21 cellular contexts compared by ENCODE assay signal in the genomic region with DNA sequence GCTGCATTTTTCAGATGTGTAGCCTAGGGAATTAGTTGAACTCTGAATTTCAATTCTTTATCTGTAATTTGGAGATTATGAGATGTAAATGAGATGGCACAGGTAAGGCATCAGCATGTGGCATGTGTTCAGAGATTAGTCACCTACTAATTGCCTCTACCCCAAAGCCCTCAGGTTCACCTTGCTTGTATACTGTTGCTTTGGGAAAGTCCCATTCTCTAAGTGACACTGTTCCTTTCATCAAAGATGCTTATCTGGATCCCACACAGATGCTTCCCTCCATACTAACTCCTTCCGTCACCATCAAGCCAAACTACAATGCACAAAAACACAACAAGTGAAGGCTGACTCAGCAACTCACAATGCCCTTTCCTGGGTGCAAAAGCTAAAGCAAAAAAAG.
DNase-seq lines count a peak whose midpoint lies in the region; ATAC-seq, FAIRE-seq and TF ChIP-seq lines count a peak whose summit lies in the region.
"Had no signal": no experiment of that assay in that cellular context is flagged by ENCODE, and none has a peak within 500 bp of the region (broad histone marks: within the 10 kb centered on the region; RNA-seq: fewer than 3 reads in every experiment).

No MANE protein-coding gene starts in this region.

- no peak overlapping the region for H3K4me2 ChIP-seq in A549
- no peak overlapping the region for H3K4me2 ChIP-seq in GM12878 (ENCODE audit: control insufficient read depth, insufficient read depth)
- no peak overlapping the region for H3K4me2 ChIP-seq in trophoblast cell (ENCODE audit: low read length)

- intact Hi-C loops in GM12878 (cut with micrococcal nuclease; ENCODE audit: unreplicated experiment), result no loop called here

- RAD21 ChIA-PET in GM12878 (lab: Charles Lee; ENCODE audit: unreplicated experiment), result no interaction called here

- TF ChIP-seq RAD21 in A549 (conservative IDR thresholded peaks at IDR 0.05 in 1 of 2, IDR thresholded peaks at IDR 0.05 in 1 of 2), result no peak
- TF ChIP-seq RAD21 in GM12878 (IDR thresholded peaks at IDR 0.05; ENCODE audit: insufficient read depth, low read depth, low read length), result no peak

- H2AFZ ChIP-seq in GM12878 (ENCODE audit: control insufficient read depth, low read depth, low read length) (no peak overlapping the region), trophoblast cell (ENCODE audit: insufficient read depth, low read length, poor library complexity) (no peak overlapping the region)

- no peak for DNase-seq in A549 (ENCODE audit: low read depth in 1 of 2, low spot score in 1 of 2)
- peak; percentile 14 for DNase-seq in M059J (ENCODE audit: low read depth)
- no peak for DNase-seq in GM12878 (ENCODE audit: low read depth, low spot score)
- DNase-seq in trophoblast cell, result peak; percentile 22 to 67
- DNase-seq in GM10266 (ENCODE audit: extremely low spot score), result no peak
- no peak for DNase-seq in mucosa of gallbladder (ENCODE audit: low spot score)
- no peak for DNase-seq in medulla oblongata (ENCODE audit: extremely low spot score)
- DNase-seq: ACHN; BE2C; C1 segment of cervical spinal cord; CD4-positive, CD25-positive, alpha-beta regulatory T cell; CD8-positive, alpha-beta memory T cell; COR-L47; GOT3; H7; HFFc6; IMR-90 had no signal

- FAIRE-seq in A549 (lab: Jason Lieb, UNC) (no peak), GM12878 (lab: Jason Lieb, UNC) (no peak)
- FAIRE-seq: D721Med, G401.6 had no signal

- SMC1A ChIA-PET in GM12878 (lab: Charles Lee; ENCODE audit: uncharacterized antibody, unreplicated experiment), result no interaction called here

- no peak overlapping the region for H2BK12ac ChIP-seq in trophoblast cell (ENCODE audit: low read length)

- no TSS peak for BruUV-seq in GM12878 (replicated peaks; lab: Mats Ljungman, UMichigan)

- H3K18ac ChIP-seq in trophoblast cell (ENCODE audit: low read length), result no peak overlapping the region

- TF ChIP-seq CTCF in A549 (IDR thresholded peaks at IDR 0.05) (no peak), GM12878 (IDR thresholded peaks at IDR 0.05 in 2 of 3, conservative IDR thresholded peaks at IDR 0.05 in 1 of 3; ENCODE audit: control insufficient read depth in 2 of 3, extremely low read depth in 1 of 3, insufficient read depth in 1 of 3, low read depth in 3 of 3, low read length in 3 of 3) (no peak), GM10266 (IDR thresholded peaks at IDR 0.05; ENCODE audit: control insufficient read depth, insufficient read depth, low read depth, missing control alignments) (no peak)

- TF ChIP-seq EP300 in A549 (IDR thresholded peaks at IDR 0.05) (no peak), GM12878 (IDR thresholded peaks at IDR 0.05; ENCODE audit: borderline replicate concordance in 1 of 2, control insufficient read depth in 1 of 2, low read depth in 2 of 2, low read length in 2 of 2) (no peak)

- no peak overlapping the region for H2AK5ac ChIP-seq in trophoblast cell (ENCODE audit: low read length)

- 21% methylated on average over 1 of the region's 1 CpG for WGBS in A549 (ENCODE audit: missing lambda C conversion rate)
- 0% methylated on average over 1 of the region's 1 CpG for WGBS in GM12878 (ENCODE audit: insufficient coverage, insufficient replicate concordance, low lambda C conversion rate, missing lambda C conversion rate)
- no CpG with 5 or more reads among the region's 1 CpG for WGBS in trophoblast cell (ENCODE audit: extremely low coverage, insufficient coverage, insufficient read length)

- H3K14ac ChIP-seq in trophoblast cell (ENCODE audit: low read length), result no peak overlapping the region

- no peak overlapping the region for H2BK5ac ChIP-seq in trophoblast cell (ENCODE audit: low read depth, low read length, poor library complexity)

- H3K36me3 ChIP-seq in GM12878 (ENCODE audit: control insufficient read depth in 2 of 2, insufficient read depth in 2 of 2, low read length in 1 of 2) (no peaks in the 10 kb centered on the region), trophoblast cell (ENCODE audit: control insufficient read depth in 1 of 2, insufficient read depth in 2 of 2, low read length in 2 of 2) (no peaks in the 10 kb centered on the region)
- H3K36me3 ChIP-seq: BE2C had no signal

- no peaks in the 10 kb centered on the region for H3K79me1 ChIP-seq in trophoblast cell (ENCODE audit: low read length)

- in situ Hi-C loops in GM12878 (cut with MboI), result no loop called here

- no peak overlapping the region for H3K4ac ChIP-seq in trophoblast cell (ENCODE audit: low read depth, low read length)

- no peak overlapping the region for H4K8ac ChIP-seq in trophoblast cell (ENCODE audit: low read depth, low read length)

- CTCF ChIA-PET in A549 (lab: Yijun Ruan, JAX) (no interaction called here), GM12878 (lab: Yijun Ruan, JAX) (no interaction called here)

- TF ChIP-seq POLR2A in A549 (IDR thresholded peaks at IDR 0.05; ENCODE audit: low read length) (no peak), GM12878 (IDR thresholded peaks at IDR 0.05; ENCODE audit: low read depth, low read length) (no peak)

- no peak overlapping the region for H3K9ac ChIP-seq in GM12878 (ENCODE audit: control insufficient read depth, insufficient read depth, low read length)
- no peak overlapping the region for H3K9ac ChIP-seq in trophoblast cell (ENCODE audit: low read length)

- no peaks in the 10 kb centered on the region for H3K27me3 ChIP-seq in GM12878 (replicated peaks in 1 of 2; ENCODE audit: control insufficient read depth in 2 of 2, insufficient read depth in 2 of 2, low read length in 1 of 2)
- no peaks in the 10 kb centered on the region for H3K27me3 ChIP-seq in trophoblast cell (ENCODE audit: insufficient read depth, low read length)

- no peaks in the 10 kb centered on the region for H3K79me2 ChIP-seq in GM12878 (ENCODE audit: control insufficient read depth, insufficient read depth, low read length)
- H3K79me2 ChIP-seq in trophoblast cell (ENCODE audit: control insufficient read depth, insufficient read depth, low read length, poor library complexity), result no peaks in the 10 kb centered on the region

- no peak overlapping the region for H4K91ac ChIP-seq in trophoblast cell (ENCODE audit: low read depth, low read length)

- no peak overlapping the region for H4K12ac ChIP-seq in trophoblast cell (ENCODE audit: low read depth, low read length)

- ATAC-seq in A549, result no peak
- ATAC-seq in GM12878, result peak; percentile 51
- ATAC-seq: HCT116 had no signal

- no peaks in the 10 kb centered on the region; the same call in 1 of the 2 replicates for H4K20me1 ChIP-seq in GM12878 (ENCODE audit: control insufficient read depth, insufficient read depth)

- H3K9me3 ChIP-seq in A549, result no peaks in the 10 kb centered on the region
- no peaks in the 10 kb centered on the region for H3K9me3 ChIP-seq in GM12878 (replicated peaks; ENCODE audit: control insufficient read depth, insufficient read depth, low read length)
- no peaks in the 10 kb centered on the region for H3K9me3 ChIP-seq in trophoblast cell (ENCODE audit: insufficient read depth, low read depth, low read length)
- H3K9me3 ChIP-seq: BE2C had no signal

- H3K4me3 ChIP-seq in A549 (no peak overlapping the region), GM12878 (no peak overlapping the region), trophoblast cell (ENCODE audit: low read depth, low read length) (no peak overlapping the region)

- H3K27ac ChIP-seq in A549, result no peak overlapping the region
- no peak overlapping the region for H3K27ac ChIP-seq in GM12878 (ENCODE audit: control insufficient read depth, insufficient read depth)
- H3K27ac ChIP-seq in trophoblast cell (ENCODE audit: low read depth, low read length), result no peak overlapping the region
- H3K27ac ChIP-seq: HL-60 had no signal

- no peaks in the 10 kb centered on the region for H3K4me1 ChIP-seq in A549
- H3K4me1 ChIP-seq in GM12878 (ENCODE audit: control insufficient read depth, insufficient read depth, low read length), result no peaks in the 10 kb centered on the region
- peaks cover 0 to 3% of the 10 kb centered on the region in 2 experiments for H3K4me1 ChIP-seq in trophoblast cell (ENCODE audit: control insufficient read depth in 1 of 2, insufficient read depth in 2 of 2, low read length in 2 of 2)
- H3K4me1 ChIP-seq: BE2C had no signal

- H3K23ac ChIP-seq in trophoblast cell (ENCODE audit: low read length), result no peak overlapping the region

- H2BK120ac ChIP-seq in trophoblast cell (ENCODE audit: insufficient read depth, low read length, poor library complexity), result no peak overlapping the region

- POLR2A ChIA-PET in A549 (lab: Yijun Ruan, JAX) (no interaction called here), GM12878 (lab: Charles Lee) (no interaction called here)

TF ChIP-seq in A549, 52 proteins besides CTCF, POLR2A, EP300 and RAD21:
- TF ChIP-seq, protein P1, sequence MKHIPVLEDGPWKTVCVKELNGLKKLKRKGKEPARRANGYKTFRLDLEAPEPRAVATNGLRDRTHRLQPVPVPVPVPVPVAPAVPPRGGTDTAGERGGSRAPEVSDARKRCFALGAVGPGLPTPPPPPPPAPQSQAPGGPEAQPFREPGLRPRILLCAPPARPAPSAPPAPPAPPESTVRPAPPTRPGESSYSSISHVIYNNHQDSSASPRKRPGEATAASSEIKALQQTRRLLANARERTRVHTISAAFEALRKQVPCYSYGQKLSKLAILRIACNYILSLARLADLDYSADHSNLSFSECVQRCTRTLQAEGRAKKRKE (CRISPR knock-in tag; IDR thresholded peaks at IDR 0.05; ENCODE audit: low read depth), result no peak
- peak; percentile 29 for TF ChIP-seq MAFK (IDR thresholded peaks at IDR 0.05; ENCODE audit: partially characterized antibody)
TF ChIP-seq in A549: peak in this region for 1.

TF ChIP-seq in GM12878, 131 proteins besides CTCF, POLR2A, EP300 and RAD21 (continues in another document):
- TF ChIP-seq SRF (IDR thresholded peaks at IDR 0.05; ENCODE audit: low read depth in 2 of 2, low read length in 2 of 2), result no peak
- TF ChIP-seq, protein P2, sequence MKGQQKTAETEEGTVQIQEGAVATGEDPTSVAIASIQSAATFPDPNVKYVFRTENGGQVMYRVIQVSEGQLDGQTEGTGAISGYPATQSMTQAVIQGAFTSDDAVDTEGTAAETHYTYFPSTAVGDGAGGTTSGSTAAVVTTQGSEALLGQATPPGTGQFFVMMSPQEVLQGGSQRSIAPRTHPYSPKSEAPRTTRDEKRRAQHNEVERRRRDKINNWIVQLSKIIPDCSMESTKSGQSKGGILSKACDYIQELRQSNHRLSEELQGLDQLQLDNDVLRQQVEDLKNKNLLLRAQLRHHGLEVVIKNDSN (IDR thresholded peaks at IDR 0.05; ENCODE audit: borderline replicate concordance, extremely low read length, insufficient read depth, low read depth, low read length), result no peak

Comparison
In these comparisons a context has a peak if more than half of its experiments do, and no peak if none do; other contexts are left out.
1. DNase-seq: peak in M059J (single experiment) and trophoblast cell (2 of 2); none in A549 (0 of 2), GM12878 (single experiment), GM10266 (single experiment), mucosa of gallbladder (single experiment) and medulla oblongata (single experiment).